35 cellular contexts compared by ENCODE assay signal in the genomic region with DNA sequence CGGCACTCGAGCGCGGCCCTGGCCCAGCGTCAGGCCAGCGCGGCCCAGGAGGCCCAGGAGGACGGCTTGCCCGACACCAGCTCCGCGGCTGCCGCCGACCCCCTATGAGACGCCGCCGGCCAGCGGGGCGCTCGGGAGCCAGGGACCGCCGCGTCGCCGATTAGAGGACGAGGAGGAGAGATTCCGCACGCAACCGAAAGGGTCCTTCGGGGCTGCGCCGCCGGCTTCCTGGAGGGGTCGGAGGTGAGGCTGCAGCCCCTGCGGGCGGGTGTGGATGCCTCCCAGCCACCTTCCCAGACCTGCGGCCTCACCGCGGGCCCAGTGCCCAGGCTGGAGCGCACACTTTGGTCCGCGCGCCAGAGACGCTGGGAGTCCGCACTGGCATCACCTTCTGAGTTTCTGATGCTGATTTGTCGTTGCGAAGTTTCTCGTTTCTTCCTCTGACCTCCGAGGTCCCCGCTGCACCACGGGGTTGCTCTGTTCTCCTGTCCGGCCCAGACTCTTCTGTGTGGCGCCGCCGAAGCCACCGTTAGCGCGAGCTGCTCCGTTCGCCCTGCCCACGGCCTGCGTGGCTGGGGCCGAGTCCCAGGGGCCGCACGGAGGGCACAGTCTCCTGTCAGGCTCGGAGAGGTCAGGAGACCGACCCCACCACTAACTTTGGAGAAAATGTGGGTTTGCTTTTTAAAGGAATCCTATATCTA. TPM values are rescaled to one million over a fixed set of nuclear protein-coding genes. Genes with fewer than 3 reads are reported as not detected.
"Had no signal": no experiment of that assay in that cellular context is flagged by ENCODE, and none has a peak within 500 bp of the region (broad histone marks: within the 10 kb centered on the region; RNA-seq: fewer than 3 reads in every experiment).

No MANE protein-coding gene starts in this region.

- H3K27ac Mint-ChIP-seq: activated B cell treated with CpG ODN at 0.5 μM for 24 hours; activated CD8-positive, alpha-beta T cell treated with anti-CD3 and anti-CD28 coated beads for 36 hours; activated naive CD4-positive, alpha-beta T cell treated with anti-CD3 and anti-CD28 coated beads, Interleukin-2, amount 10 ng/mL, durations not matched to agents 7 days and 5 days; activated naive CD4-positive, alpha-beta T cell treated with anti-CD3 and anti-CD28 coated beads, Interleukin-2, amount 50 U/mL, for 72 hours; activated naive CD8-positive, alpha-beta T cell treated with anti-CD3 and anti-CD28 coated beads, Interleukin-2, amount 10 ng/mL, durations not matched to agents 7 days and 5 days; activated T-helper 2 cell treated with anti-CD3 and anti-CD28 coated beads, Interferon-gamma antibody, Interleukin-2, Interleukin-4, amounts not matched to agents 10 μg/mL and 5 μg/mL and 100 μg/mL, durations not matched to agents 14 hours and 24 hours and 36 hours; brain; dendritic cell treated with granulocyte-macrophage colony-stimulating factor and Interleukin-4, amounts not matched to agents 40 ng/mL and 50 ng/mL, for 4 days; endodermal cell; T-helper 17 cell; T-helper 2 cell treated with Interferon-gamma antibody and Interleukin-4, amounts not matched to agents 5 μg/mL and 100 μg/mL, for 36 hours had no signal

- H3K27me3 Mint-ChIP-seq: activated B cell treated with CpG ODN at 0.5 μM for 24 hours; activated CD8-positive, alpha-beta T cell treated with anti-CD3 and anti-CD28 coated beads for 36 hours; activated naive CD4-positive, alpha-beta T cell treated with anti-CD3 and anti-CD28 coated beads, Interleukin-2, amount 10 ng/mL, durations not matched to agents 7 days and 5 days; activated naive CD8-positive, alpha-beta T cell treated with anti-CD3 and anti-CD28 coated beads, Interleukin-2, amount 10 ng/mL, durations not matched to agents 7 days and 5 days; dendritic cell treated with granulocyte-macrophage colony-stimulating factor and Interleukin-4, amounts not matched to agents 40 ng/mL and 50 ng/mL, for 4 days; T-helper 17 cell had no signal

- DNase-seq: activated B cell treated with CpG ODN at 0.5 μM for 24 hours; activated CD4-positive, alpha-beta T cell treated with anti-CD3 and anti-CD28 coated beads for 48 hours; activated CD4-positive, alpha-beta T cell treated with anti-CD3 and anti-CD28 coated beads, Interleukin-2, amount 50 U/mL, for 1 hour; activated CD4-positive, alpha-beta T cell treated with anti-CD3 and anti-CD28 coated beads, Interleukin-2, amount 50 U/mL, for 48 hours; activated CD8-positive, alpha-beta memory T cell treated with anti-CD3 and anti-CD28 coated beads for 24 hours; activated CD8-positive, alpha-beta T cell treated with anti-CD3 and anti-CD28 coated beads for 36 hours; activated gamma-delta T cell; activated naive CD4-positive, alpha-beta T cell; activated naive CD4-positive, alpha-beta T cell treated with anti-CD3 and anti-CD28 coated beads, Interleukin-2, amount 10 ng/mL, durations not matched to agents 7 days and 5 days; activated naive CD8-positive, alpha-beta T cell treated with anti-CD3 and anti-CD28 coated beads, Interleukin-2, amount 10 ng/mL, durations not matched to agents 7 days and 5 days; activated T-cell treated with anti-CD3 and anti-CD28 coated beads, Interleukin-2, amount 50 U/mL, for 4 hours; central memory CD4-positive, alpha-beta T cell; cerebellar nuclear complex; dorsolateral prefrontal cortex; effector memory CD4-positive, alpha-beta T cell; endodermal cell; esophagus squamous epithelium; foreskin melanocyte; heart right ventricle; T-helper 1 cell; T-helper 17 cell; T1000; WERI-Rb-1 had no signal

- H3K4me3 Mint-ChIP-seq: activated B cell treated with CpG ODN at 0.5 μM for 24 hours; activated CD8-positive, alpha-beta T cell treated with anti-CD3 and anti-CD28 coated beads for 36 hours; activated naive CD4-positive, alpha-beta T cell treated with anti-CD3 and anti-CD28 coated beads, Interleukin-2, amount 10 ng/mL, durations not matched to agents 7 days and 5 days; activated naive CD8-positive, alpha-beta T cell treated with anti-CD3 and anti-CD28 coated beads, Interleukin-2, amount 10 ng/mL, durations not matched to agents 7 days and 5 days; activated T-cell treated with anti-CD3 and anti-CD28 coated beads, Interleukin-2, amount 50 U/mL, for 4 hours; brain; dendritic cell treated with granulocyte-macrophage colony-stimulating factor and Interleukin-4, amounts not matched to agents 40 ng/mL and 50 ng/mL, for 4 days; endodermal cell; T-helper 17 cell; T-helper 2 cell treated with Interferon-gamma antibody and Interleukin-4, amounts not matched to agents 5 μg/mL and 100 μg/mL, for 36 hours had no signal

- H3K4me1 Mint-ChIP-seq: activated naive CD4-positive, alpha-beta T cell treated with anti-CD3 and anti-CD28 coated beads, Interleukin-2, amount 10 ng/mL, durations not matched to agents 7 days and 5 days; activated naive CD8-positive, alpha-beta T cell treated with anti-CD3 and anti-CD28 coated beads, Interleukin-2, amount 10 ng/mL, durations not matched to agents 7 days and 5 days; brain; endodermal cell; T-helper 17 cell had no signal

- H3K9me3 Mint-ChIP-seq: activated B cell treated with CpG ODN at 0.5 μM for 24 hours; activated CD8-positive, alpha-beta T cell treated with anti-CD3 and anti-CD28 coated beads for 36 hours; activated naive CD4-positive, alpha-beta T cell treated with anti-CD3 and anti-CD28 coated beads, Interleukin-2, amount 10 ng/mL, durations not matched to agents 7 days and 5 days; activated naive CD4-positive, alpha-beta T cell treated with anti-CD3 and anti-CD28 coated beads, Interleukin-2, amount 50 U/mL, for 72 hours; activated naive CD8-positive, alpha-beta T cell treated with anti-CD3 and anti-CD28 coated beads, Interleukin-2, amount 10 ng/mL, durations not matched to agents 7 days and 5 days; activated T-cell treated with anti-CD3 and anti-CD28 coated beads, Interleukin-2, amount 50 U/mL, for 4 hours; activated T-helper 2 cell treated with anti-CD3 and anti-CD28 coated beads, Interferon-gamma antibody, Interleukin-2, Interleukin-4, amounts not matched to agents 10 μg/mL and 5 μg/mL and 100 μg/mL, durations not matched to agents 14 hours and 24 hours and 36 hours; T-helper 2 cell treated with Interferon-gamma antibody and Interleukin-4, amounts not matched to agents 5 μg/mL and 100 μg/mL, for 36 hours had no signal

- H3K27ac ChIP-seq: ascending aorta, breast epithelium, cardiac muscle cell, coronary artery, dorsolateral prefrontal cortex, epithelial cell of prostate, esophagus squamous epithelium, gastroesophageal sphincter, heart right ventricle, WERI-Rb-1 had no signal

- H3K27me3 ChIP-seq: ascending aorta, breast epithelium, cardiac muscle cell, dorsolateral prefrontal cortex, esophagus squamous epithelium, gastroesophageal sphincter, heart right ventricle had no signal

- ATAC-seq: activated CD4-positive, CD25-positive, alpha-beta regulatory T cell treated with anti-CD3 and anti-CD28 coated beads, Interleukin-2, amount 50 U/mL, for 24 hours; activated CD8-positive, alpha-beta T cell treated with anti-CD3 and anti-CD28 coated beads for 36 hours; activated naive CD4-positive, alpha-beta T cell treated with anti-CD3 and anti-CD28 coated beads, Interleukin-2, amount 50 U/mL, for 72 hours; activated T-cell treated with anti-CD3 and anti-CD28 coated beads, Interleukin-2, amount 50 U/mL, for 4 hours; gastroesophageal sphincter; T-helper 17 cell had no signal

- H3K9me3 ChIP-seq: breast epithelium, esophagus squamous epithelium had no signal

- H3K4me1 ChIP-seq: ascending aorta, breast epithelium, esophagus squamous epithelium, gastroesophageal sphincter, heart right ventricle had no signal

- H3K4me3 ChIP-seq: ascending aorta, breast epithelium, cardiac muscle cell, coronary artery, dorsolateral prefrontal cortex, esophagus squamous epithelium, gastroesophageal sphincter, heart right ventricle had no signal

RNA-seq across cellular contexts. Expression of a gene that starts 42.6 kb away (rescaled TPM):
- total RNA-seq: activated CD8-positive, alpha-beta T cell treated with anti-CD3 and anti-CD28 coated beads for 36 hours; activated naive CD8-positive, alpha-beta T cell treated with anti-CD3 and anti-CD28 coated beads, Interleukin-2, amount 10 ng/mL, durations not matched to agents 7 days and 5 days; ascending aorta; esophagus squamous epithelium had no signal
